8 cellular contexts compared by ENCODE assay signal in genomic region chr21:36069713-36070573, GRCh38. TPM values are rescaled to one million over a fixed set of nuclear protein-coding genes. Genes with fewer than 3 reads are reported as not detected.
DNase-seq lines count a peak whose midpoint lies in the region; ATAC-seq and TF ChIP-seq lines count a peak whose summit lies in the region.

TSS of gene CBR1 (plus strand) at chr21:36070024. CDS start at chr21:36070116, 92 bp downstream.

- H3K4me1 ChIP-seq in BE2C (no peaks in the 10 kb centered on the region; the same call in 1 of the 2 replicates), lung (ENCODE audit: control insufficient read depth in 2 of 2, insufficient read depth in 2 of 2, low read length in 2 of 2) (peaks cover 0 to 16% of the 10 kb centered on the region in 2 donors)

- peak within 1 kb of the TSS; percentile 76 for H3K4me3 ChIP-seq in BE2C (ENCODE audit: low read depth, low read length)
- H3K4me3 ChIP-seq in lung: peak within 1 kb of the TSS; percentile 73

- POLR2A ChIA-PET in activated CD8-positive, alpha-beta memory T cell treated with anti-CD3 and anti-CD28 coated beads for 36 hours (lab: Charles Lee): interaction anchor here (0.7 to 2.0 kb wide), 3 partner anchors 10 to 1262 kb away, joined by 3 to 9 read pairs (median 4); partner anchors contain the start of gene SETD4

- peak within 1 kb of the TSS; percentile 75 to 86 for H3K27ac ChIP-seq in lung (ENCODE audit: low read depth in 1 of 2, low read length in 1 of 2)

- ATAC-seq in GM19351 (IDR thresholded peaks at IDR 0.05; ENCODE audit: unreplicated experiment): peak; percentile 96
- ATAC-seq in HG03520 (IDR thresholded peaks at IDR 0.05; ENCODE audit: unreplicated experiment): peak; percentile 92
- peak; percentile 98 for ATAC-seq in lung (ENCODE audit: insufficient read depth, low FRiP score)

- H3K9me3 ChIP-seq in BE2C: no peaks in the 10 kb centered on the region
- peaks cover 0 to 3% of the 10 kb centered on the region in 2 donors for H3K9me3 ChIP-seq in lung (ENCODE audit: control insufficient read depth in 2 of 2, insufficient read depth in 1 of 2, low read length in 1 of 2)

- 1 to 2% methylated on average over 71 of the region's 71 CpGs for WGBS in lung, 2 donors

- CTCF ChIA-PET in activated CD8-positive, alpha-beta memory T cell treated with anti-CD3 and anti-CD28 coated beads for 36 hours (lab: Charles Lee): interaction anchor here (0.6 to 1.6 kb wide), 6 partner anchors 9 to 297 kb away, joined by 3 to 6 read pairs (median 3); partner anchors contain the start of gene SETD4

- H3K36me3 ChIP-seq in BE2C (peaks cover 17% of the 10 kb centered on the region), lung (ENCODE audit: control insufficient read depth in 2 of 2, insufficient read depth in 2 of 2, low read length in 2 of 2) (peaks cover 0 to 13% of the 10 kb centered on the region in 2 donors)

- TF ChIP-seq CTCF in BE2C (IDR thresholded peaks at IDR 0.05; ENCODE audit: low read depth, low read length): no peak
- no peak for TF ChIP-seq CTCF in lung (IDR thresholded peaks at IDR 0.05; ENCODE audit: control extremely low read depth, extremely low read depth)

- DNase-seq in BE2C (peak; percentile 95), NCI-H82 (lab: John Stamatoyannopoulos, UW) (peak; percentile 94), lung (ENCODE audit: low spot score) (peak; percentile 95)
- peak; percentile 76 for DNase-seq in effector CD8-positive, alpha-beta T cell (lab: John Stamatoyannopoulos, UW)
- peak; percentile 81 to 89 (median 82) for DNase-seq in stimulated activated CD4-positive, alpha-beta T cell treated with anti-CD3 and anti-CD28 coated beads, TNF-alpha, amount 100 ng/mL, for 24 hours (ENCODE audit: low read depth in 3 of 3)

- no peaks in the 10 kb centered on the region for H3K27me3 ChIP-seq in BE2C
- no peaks in the 10 kb centered on the region for H3K27me3 ChIP-seq in lung (ENCODE audit: control insufficient read depth, insufficient read depth)

RNA-seq across cellular contexts. Expression of gene CBR1, which starts in this region (rescaled TPM):
- 244 TPM for polyA plus RNA-seq in BE2C (2012; ENCODE audit: insufficient read depth, insufficient read length, low read depth)
- 10 to 100 TPM; 41.9 to 42.6 TPM for total RNA-seq in activated CD8-positive, alpha-beta memory T cell treated with anti-CD3 and anti-CD28 coated beads for 36 hours
- total RNA-seq in lung: 10 to 100 TPM; 36.1 to 77.6 TPM
- 100 to 1,000 TPM in 1 of 2 donors, 10 to 100 TPM in 1; 71.3 to 158 TPM for polyA plus RNA-seq in lung

Comparison
In these comparisons a context has a peak if more than half of its experiments do, and no peak if none do; other contexts are left out.
1. Peak in every context shown above with its lines: DNase-seq, ATAC-seq, H3K4me3 ChIP-seq and H3K27ac ChIP-seq.